Comparison of ENCODE assay signal across 10 cellular contexts in the genomic region with DNA sequence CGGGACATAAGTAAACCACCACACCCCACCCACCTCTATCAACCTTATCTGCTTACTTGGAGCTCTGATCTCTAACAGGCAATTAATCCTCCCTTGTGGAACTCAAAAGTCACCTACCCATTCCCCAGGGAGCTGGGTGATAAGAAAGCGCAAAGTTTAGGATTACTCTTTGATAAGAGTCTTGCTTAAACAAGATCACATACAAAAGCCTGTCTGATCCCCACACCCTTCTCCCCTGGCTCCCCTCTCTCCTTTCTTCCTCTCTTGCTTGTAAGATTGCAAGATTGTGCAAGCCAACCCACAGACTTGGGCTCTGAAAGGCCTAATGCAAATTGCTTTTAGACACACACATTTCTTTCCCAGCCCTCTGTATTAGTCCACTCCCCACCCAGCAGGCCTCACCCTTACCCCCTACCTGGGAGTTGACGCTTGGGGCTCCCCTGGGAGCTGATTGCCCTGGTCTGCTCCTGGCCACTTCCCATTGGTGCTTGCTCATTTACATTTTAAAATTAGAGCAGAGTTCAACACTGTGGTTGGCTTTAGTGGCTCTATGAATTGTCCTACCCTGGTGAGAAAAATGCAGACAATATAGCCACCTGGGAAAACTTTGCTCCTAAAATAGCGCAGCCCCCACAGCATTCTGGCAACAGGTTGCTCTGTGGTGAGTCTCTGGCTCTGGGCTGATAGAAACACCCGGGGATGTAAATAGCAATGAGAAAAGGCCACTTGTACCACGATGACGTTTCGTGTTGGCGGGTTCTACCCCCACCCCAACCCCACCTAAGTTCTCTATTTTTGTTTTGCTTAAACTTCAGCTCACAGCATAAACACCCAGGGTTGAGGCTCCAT. TPM values are rescaled to one million over a fixed set of nuclear protein-coding genes. Genes with fewer than 3 reads are reported as not detected.
DNase-seq lines count a peak whose midpoint lies in the region; ATAC-seq, FAIRE-seq and TF ChIP-seq lines count a peak whose summit lies in the region.
"Had no signal": no experiment of that assay in that cellular context is flagged by ENCODE, and none has a peak within 500 bp of the region (broad histone marks: within the 10 kb centered on the region; RNA-seq: fewer than 3 reads in every experiment).

No MANE protein-coding gene starts in this region.

- H3K36me3 Mint-ChIP-seq in osteocyte (ENCODE audit: unreplicated experiment), result no peaks in the 10 kb centered on the region

- peak; percentile 85 for ATAC-seq in HG02759 (IDR thresholded peaks at IDR 0.05; ENCODE audit: unreplicated experiment)

- no peak for TF ChIP-seq CTCF in epithelial cell of esophagus (IDR thresholded peaks at IDR 0.05; ENCODE audit: insufficient read depth, low read depth, low read length, missing control alignments)
- TF ChIP-seq CTCF in osteocyte (IDR thresholded peaks at IDR 0.05), result no peak

- FAIRE-seq in RCC 7860 (lab: Jason Lieb, UNC), result no peak

- H3K4me3 Mint-ChIP-seq in osteocyte (ENCODE audit: unreplicated experiment), result no peak overlapping the region
- H3K4me3 Mint-ChIP-seq: T-helper 1 cell treated with Interleukin-12 subunit alpha and Interleukin-12 subunit beta and Interleukin-4 antibody, amounts not matched to agents 30 μg/mL and 1 μg/mL, for 36 hours had no signal

- H3K4me3 ChIP-seq in epithelial cell of esophagus (ENCODE audit: low read length), result no peak overlapping the region

- no peaks in the 10 kb centered on the region for H3K27me3 Mint-ChIP-seq in osteocyte (ENCODE audit: unreplicated experiment)

- peaks cover 32% of the 10 kb centered on the region for H3K4me1 Mint-ChIP-seq in osteocyte (ENCODE audit: unreplicated experiment)

- DNase-seq in NCI-H2107 (lab: John Stamatoyannopoulos, UW) (peak; percentile 61), epithelial cell of esophagus (ENCODE audit: low read depth) (peak; percentile 18), osteocyte (ENCODE audit: extremely low spot score, unreplicated experiment) (no peak), RCC 7860 (ENCODE audit: low spot score) (no peak), NCI-H128 (lab: John Stamatoyannopoulos, UW; ENCODE audit: unreplicated experiment) (no peak)
- DNase-seq in activated CD4-positive, CD25-positive, alpha-beta regulatory T cell (lab: John Stamatoyannopoulos, UW), result no peak

- H3K9me3 Mint-ChIP-seq in osteocyte (ENCODE audit: unreplicated experiment), result no peaks in the 10 kb centered on the region
- H3K9me3 Mint-ChIP-seq: T-helper 1 cell treated with Interleukin-12 subunit alpha and Interleukin-12 subunit beta and Interleukin-4 antibody, amounts not matched to agents 30 μg/mL and 1 μg/mL, for 36 hours had no signal

- TF ChIP-seq POLR2A in GM18526 (IDR thresholded peaks at IDR 0.05; ENCODE audit: extremely low read depth, insufficient read length), result peak; percentile 55

- peak overlapping the region; percentile 70 for H3K27ac Mint-ChIP-seq in osteocyte (ENCODE audit: unreplicated experiment)
- H3K27ac Mint-ChIP-seq: T-helper 1 cell treated with Interleukin-12 subunit alpha and Interleukin-12 subunit beta and Interleukin-4 antibody, amounts not matched to agents 30 μg/mL and 1 μg/mL, for 36 hours had no signal

RNA-seq across cellular contexts. Expression of a gene that starts 58.9 kb away (rescaled TPM):
- total RNA-seq in osteocyte, result 1.1 and 2.4 TPM in 2 replicates
- total RNA-seq: pulmonary artery endothelial cell had no signal

Comparison
In these comparisons a context has a peak if more than half of its experiments do, and no peak if none do; other contexts are left out.
1. DNase-seq: peak in NCI-H2107 (single experiment) and epithelial cell of esophagus (single experiment); none in osteocyte (single experiment), RCC 7860 (single experiment), NCI-H128 (single experiment) and activated CD4-positive, CD25-positive, alpha-beta regulatory T cell (0 of 4).